8 cellular contexts compared by ENCODE assay signal in the genomic region with DNA sequence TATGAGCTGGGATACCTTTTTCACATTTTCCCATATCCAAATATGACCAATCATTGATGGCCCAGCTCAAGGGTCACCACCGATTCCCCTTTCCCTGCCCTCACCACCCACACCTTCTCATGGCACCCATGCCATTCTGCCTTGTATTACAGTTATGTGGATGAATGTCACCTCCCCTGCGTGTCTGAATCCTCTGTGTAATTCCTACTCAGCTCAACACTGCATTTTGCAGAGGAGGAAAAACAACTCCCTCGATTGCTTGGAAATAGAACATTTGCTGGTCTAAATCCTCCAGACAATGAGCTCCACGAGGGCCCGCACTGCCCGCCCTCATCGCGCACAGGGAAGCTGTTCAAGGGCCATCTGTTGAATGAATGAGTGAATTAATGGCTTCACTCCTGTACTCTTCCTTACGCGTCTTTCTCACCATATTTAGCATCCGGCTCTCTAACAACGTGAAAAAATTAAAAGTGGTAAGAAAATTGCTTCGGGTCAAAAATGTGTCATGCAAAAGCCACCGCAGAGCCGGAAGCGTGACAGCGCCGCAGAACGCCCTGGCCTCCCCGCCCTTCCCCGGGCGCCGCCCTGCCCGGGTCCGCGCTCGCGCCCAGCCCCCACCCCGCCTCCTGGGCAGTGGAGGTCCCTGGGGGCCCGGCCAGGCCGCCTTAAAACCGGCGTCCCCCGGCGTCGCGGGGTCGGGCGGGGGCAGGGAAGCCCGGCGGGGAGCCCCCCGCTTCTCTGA. TPM values are rescaled to one million over a fixed set of nuclear protein-coding genes. Genes with fewer than 3 reads are reported as not detected.
DNase-seq lines count a peak whose midpoint lies in the region; TF ChIP-seq lines count a peak whose summit lies in the region.

No MANE protein-coding gene starts in this region.

- H3K4me1 ChIP-seq in Karpas-422 (ENCODE audit: low read length) = peaks cover 12% of the 10 kb centered on the region
- peaks cover 5% of the 10 kb centered on the region; the same call in 1 of the 2 replicates for H3K4me1 ChIP-seq in iPS-20b (ENCODE audit: insufficient read depth, low read length)

- H3K9me3 ChIP-seq in Karpas-422 (ENCODE audit: low read length) = no peaks in the 10 kb centered on the region
- no peaks in the 10 kb centered on the region for H3K9me3 ChIP-seq in iPS-20b (ENCODE audit: insufficient read depth, low read depth, low read length)

- peak overlapping the region; percentile 72 for H3K9ac ChIP-seq in Karpas-422 (ENCODE audit: low read length)
- H3K9ac ChIP-seq in iPS-20b (ENCODE audit: low read depth, low read length) = peak overlapping the region; percentile 38; the same call in 1 of the 2 replicates

- no peaks in the 10 kb centered on the region for H4K20me1 ChIP-seq in Karpas-422 (ENCODE audit: insufficient read depth, low read depth, low read length)

- 0 out of 2 replicates have a peak, but pooled peaks cover 5% of the 10 kb centered on the region for H3K79me2 ChIP-seq in Karpas-422 (ENCODE audit: low read length)

- H3K9me2 ChIP-seq in Karpas-422 (replicated peaks; ENCODE audit: insufficient read depth, low read length) = no peaks in the 10 kb centered on the region

- H3K27me3 ChIP-seq in H7 (ENCODE audit: control insufficient read depth, insufficient read depth, low read length) (peaks cover 17% of the 10 kb centered on the region), Karpas-422 (ENCODE audit: low read length) (no peaks in the 10 kb centered on the region; the same call in 1 of the 2 replicates), iPS-20b (ENCODE audit: insufficient read depth, low read length) (peaks cover 47% of the 10 kb centered on the region)

- TF ChIP-seq CTCF in GM12864 (IDR thresholded peaks at IDR 0.05; ENCODE audit: low read depth, low read length, missing control alignments) = no peak
- no peak for TF ChIP-seq CTCF in astrocyte of the spinal cord (IDR thresholded peaks at IDR 0.05; ENCODE audit: low read depth, low read length)

- peak overlapping the region; percentile 57 for H3K4me3 ChIP-seq in GM12864 (ENCODE audit: low read depth, low read length)
- H3K4me3 ChIP-seq in H7 (ENCODE audit: insufficient read depth, low read depth, low read length) = peak overlapping the region; percentile 63
- peak overlapping the region; percentile 72 for H3K4me3 ChIP-seq in Karpas-422 (ENCODE audit: low read length)
- H3K4me3 ChIP-seq in astrocyte of the spinal cord (ENCODE audit: low read depth, low read length) = peak overlapping the region; percentile 47
- H3K4me3 ChIP-seq in iPS-20b (ENCODE audit: low read length) = peak overlapping the region; percentile 87

- in situ Hi-C loops in astrocyte of the spinal cord (cut with HindIII; ENCODE audit: low sequenced_read_pairs) = no loop called here

- H3K4me2 ChIP-seq in Karpas-422 (ENCODE audit: low read depth, low read length, poor library complexity, severe bottlenecking) = peak overlapping the region; percentile 86

- peak overlapping the region; percentile 57 for H2AFZ ChIP-seq in Karpas-422 (ENCODE audit: low read length)

- no peaks in the 10 kb centered on the region for H3K36me3 ChIP-seq in H7 (replicated peaks; ENCODE audit: control insufficient read depth, insufficient read depth, low read length)
- no peaks in the 10 kb centered on the region for H3K36me3 ChIP-seq in Karpas-422 (ENCODE audit: insufficient read depth, low read length)
- H3K36me3 ChIP-seq in iPS-20b (ENCODE audit: insufficient read depth, low read depth, low read length) = no peaks in the 10 kb centered on the region

- peak; percentile 43 for DNase-seq in GM12864 (ENCODE audit: low read depth)
- peak; percentile 84 for DNase-seq in H7
- DNase-seq in Karpas-422 = peak; percentile 81
- peak; percentile 36 to 92 (median 53) for DNase-seq in T-helper 2 cell
- peak; percentile 17 for DNase-seq in astrocyte of the spinal cord (ENCODE audit: low read depth, low spot score)
- peak; percentile 44 to 64 for DNase-seq in stimulated activated CD4-positive, alpha-beta T cell treated with anti-CD3 and anti-CD28 coated beads, Interleukin-15, amount 100 ng/mL, for 48 hours (ENCODE audit: low read depth in 2 of 2)
- DNase-seq in pons (ENCODE audit: low spot score) = no peak

- H3K27ac ChIP-seq in Karpas-422 (ENCODE audit: low read length) (no peak overlapping the region), iPS-20b (ENCODE audit: low read length) (no peak overlapping the region)

RNA-seq across cellular contexts. Expression of a gene that starts 0.7 kb away (rescaled TPM):
- 3.0 and 3.5 TPM in 2 replicates for total RNA-seq in H7 (2014; rRNA removed; shearing (Covaris generic))
- 14.5 and 17.2 TPM in 2 replicates for total RNA-seq in Karpas-422 (2014; rRNA removed; shearing (Covaris generic); ENCODE audit: low replicate concordance)
